Comparison of ENCODE assay signal across 14 cellular contexts in the genomic region with DNA sequence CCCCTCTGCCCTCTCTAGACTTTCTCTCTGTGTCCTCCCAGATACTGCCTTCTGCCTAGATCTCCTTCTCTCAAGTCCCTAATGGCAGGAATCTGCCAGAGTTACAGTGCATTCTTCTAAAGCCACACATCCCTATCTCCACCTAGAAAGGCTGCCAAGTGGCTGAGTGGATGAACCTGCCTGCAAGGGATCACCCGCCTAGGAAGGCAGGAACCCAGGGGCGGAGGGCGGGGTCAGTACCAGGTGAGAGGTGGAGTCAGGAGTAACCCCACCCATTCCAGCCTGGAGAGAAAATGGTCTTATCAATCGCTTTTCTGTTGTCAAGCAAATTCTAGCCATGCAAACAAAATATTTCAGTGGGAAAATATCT.
A peak's percentile ranks its signal among the peaks of the same experiment; 100 is the strongest.
DNase-seq lines count a peak whose midpoint lies in the region; ATAC-seq and TF ChIP-seq lines count a peak whose summit lies in the region.
"Had no signal": no experiment of that assay in that cellular context is flagged by ENCODE, and none has a peak within 500 bp of the region (broad histone marks: within the 10 kb centered on the region; RNA-seq: fewer than 3 reads in every experiment).

No MANE protein-coding gene starts in this region.

- H3K9me2 ChIP-seq in GM23248 (ENCODE audit: insufficient read depth): no peaks in the 10 kb centered on the region

- peaks cover 52% of the 10 kb centered on the region for H3K4me1 Mint-ChIP-seq in WTC11
- H3K4me1 Mint-ChIP-seq in natural killer cell: peaks cover 3 to 13% of the 10 kb centered on the region in 2 donors
- H3K4me1 Mint-ChIP-seq: CD14-positive monocyte had no signal

- H3K9ac ChIP-seq in GM23248: no peak overlapping the region

- WGBS in GM23248 (ENCODE audit: low coverage in 1 of 2, low lambda C conversion rate in 2 of 2, missing lambda C conversion rate in 2 of 2), 2 experiments: 96 to 98% methylated on average over 4 of the region's 4 CpGs

- no peaks in the 10 kb centered on the region for H3K9me3 ChIP-seq in GM23248 (ENCODE audit: low read depth)
- H3K9me3 ChIP-seq: ascending aorta, ovary, spleen had no signal

- no peaks in the 10 kb centered on the region for H3K27me3 Mint-ChIP-seq in WTC11 (ENCODE audit: low read depth)
- peaks cover 0 to 9% of the 10 kb centered on the region in 2 donors for H3K27me3 Mint-ChIP-seq in natural killer cell (ENCODE audit: low read depth in 2 of 2)

- peaks cover 82% of the 10 kb centered on the region for H3K4me1 ChIP-seq in GM23248 (ENCODE audit: insufficient read depth)

- in situ Hi-C loops in ACHN (cut with HindIII; ENCODE audit: low pct_ligation_motif_present, low pct_unique_long_range_greater_than_20kb, low sequenced_read_pairs): no loop called here
- in situ Hi-C loops in GM23248 (cut with MboI): loop anchor here (10.0 kb wide), 2 partner anchors 176 to 214 kb away; a partner anchor contains a TSS

- TF ChIP-seq CTCF in WTC11 (IDR thresholded peaks at IDR 0.05): no peak
- no peak for TF ChIP-seq CTCF in natural killer cell (IDR thresholded peaks at IDR 0.05)

- no peak overlapping the region for H3K4me3 ChIP-seq in GM23248
- H3K4me3 ChIP-seq: ascending aorta, ovary, spleen had no signal

- ATAC-seq in WTC11 (peak; percentile 70), GM21576 (IDR thresholded peaks at IDR 0.05; ENCODE audit: unreplicated experiment) (no peak), natural killer cell (no peak)

- H3K27ac Mint-ChIP-seq in WTC11 (peak overlapping the region; percentile 37; the same call in 1 of the 2 replicates), natural killer cell (no peak overlapping the region)

- no peak overlapping the region for H3K4me3 Mint-ChIP-seq in WTC11
- no peak overlapping the region for H3K4me3 Mint-ChIP-seq in natural killer cell
- H3K4me3 Mint-ChIP-seq: CD14-positive monocyte had no signal

- no peaks in the 10 kb centered on the region for H3K9me3 Mint-ChIP-seq in WTC11
- H3K9me3 Mint-ChIP-seq in natural killer cell: no peaks in the 10 kb centered on the region
- H3K9me3 Mint-ChIP-seq: CD14-positive monocyte had no signal

- CTCF ChIA-PET in WTC11 (lab: Charles Lee): interaction anchor here (1.7 to 5.4 kb wide), 2 partner anchors 9 to 53 kb away, joined by 5 to 34 read pairs; no protein-coding TSS in a partner anchor

- H2AFZ ChIP-seq in GM23248: no peak overlapping the region

- peaks cover 6% of the 10 kb centered on the region; the same call in 1 of the 2 replicates for H3K36me3 ChIP-seq in GM23248 (ENCODE audit: low read depth)
- H3K36me3 ChIP-seq: ascending aorta, ovary, spleen had no signal

- peak overlapping the region; percentile 88; the same call in 1 of the 2 replicates for H3K27ac ChIP-seq in GM23248
- H3K27ac ChIP-seq: ovary, spleen had no signal

- intact Hi-C loops in natural killer cell (cut with micrococcal nuclease): no loop called here

- peaks cover 95% of the 10 kb centered on the region for H3F3A ChIP-seq in GM23248 (ENCODE audit: insufficient read depth)

- H4K20me1 ChIP-seq in GM23248 (ENCODE audit: insufficient read depth): no peaks in the 10 kb centered on the region

- DNase-seq in ACHN: peak; percentile 35
- DNase-seq in GM23248: peak; percentile 39
- peak; percentile 56 for DNase-seq in WTC11 (ENCODE audit: low spot score)
- peak; percentile 39 for DNase-seq in kidney tubule cell (ENCODE audit: low spot score)
- DNase-seq in inferior parietal cortex (ENCODE audit: extremely low spot score): no peak
- no peak for DNase-seq in NCI-H446 treated with DMSO at 0.1 percent for 48 hours (lab: John Stamatoyannopoulos, UW)
- DNase-seq in natural killer cell: no peak
- DNase-seq: activated effector memory CD4-positive, alpha-beta T cell treated with Interleukin-2 at 50 U/mL for 16 hours; NCI-H2081; ovary; spleen had no signal

- H3K27me3 ChIP-seq in GM23248 (replicated peaks; ENCODE audit: insufficient read depth): no peaks in the 10 kb centered on the region
- H3K27me3 ChIP-seq: ascending aorta, ovary, spleen had no signal

- H3K79me2 ChIP-seq in GM23248 (ENCODE audit: insufficient read depth): peaks cover 97% of the 10 kb centered on the region

- H3K4me2 ChIP-seq in GM23248 (ENCODE audit: unreplicated experiment): no peak overlapping the region

- POLR2A ChIA-PET in WTC11 (lab: Charles Lee): no interaction called here

- H3K36me3 Mint-ChIP-seq in WTC11 (no peaks in the 10 kb centered on the region), natural killer cell (no peaks in the 10 kb centered on the region)
- H3K36me3 Mint-ChIP-seq: CD14-positive monocyte had no signal

TF ChIP-seq in WTC11, 78 proteins besides CTCF, POLR2A, EP300 and RAD21 (continues in another document):
- TF ChIP-seq, protein P1, sequence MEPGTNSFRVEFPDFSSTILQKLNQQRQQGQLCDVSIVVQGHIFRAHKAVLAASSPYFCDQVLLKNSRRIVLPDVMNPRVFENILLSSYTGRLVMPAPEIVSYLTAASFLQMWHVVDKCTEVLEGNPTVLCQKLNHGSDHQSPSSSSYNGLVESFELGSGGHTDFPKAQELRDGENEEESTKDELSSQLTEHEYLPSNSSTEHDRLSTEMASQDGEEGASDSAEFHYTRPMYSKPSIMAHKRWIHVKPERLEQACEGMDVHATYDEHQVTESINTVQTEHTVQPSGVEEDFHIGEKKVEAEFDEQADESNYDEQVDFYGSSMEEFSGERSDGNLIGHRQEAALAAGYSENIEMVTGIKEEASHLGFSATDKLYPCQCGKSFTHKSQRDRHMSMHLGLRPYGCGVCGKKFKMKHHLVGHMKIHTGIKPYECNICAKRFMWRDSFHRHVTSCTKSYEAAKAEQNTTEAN (CRISPR knock-in tag; IDR thresholded peaks at IDR 0.05): no peak
- TF ChIP-seq GABPB1 (CRISPR knock-in tag; IDR thresholded peaks at IDR 0.05): no peak
- TF ChIP-seq, protein P2, sequence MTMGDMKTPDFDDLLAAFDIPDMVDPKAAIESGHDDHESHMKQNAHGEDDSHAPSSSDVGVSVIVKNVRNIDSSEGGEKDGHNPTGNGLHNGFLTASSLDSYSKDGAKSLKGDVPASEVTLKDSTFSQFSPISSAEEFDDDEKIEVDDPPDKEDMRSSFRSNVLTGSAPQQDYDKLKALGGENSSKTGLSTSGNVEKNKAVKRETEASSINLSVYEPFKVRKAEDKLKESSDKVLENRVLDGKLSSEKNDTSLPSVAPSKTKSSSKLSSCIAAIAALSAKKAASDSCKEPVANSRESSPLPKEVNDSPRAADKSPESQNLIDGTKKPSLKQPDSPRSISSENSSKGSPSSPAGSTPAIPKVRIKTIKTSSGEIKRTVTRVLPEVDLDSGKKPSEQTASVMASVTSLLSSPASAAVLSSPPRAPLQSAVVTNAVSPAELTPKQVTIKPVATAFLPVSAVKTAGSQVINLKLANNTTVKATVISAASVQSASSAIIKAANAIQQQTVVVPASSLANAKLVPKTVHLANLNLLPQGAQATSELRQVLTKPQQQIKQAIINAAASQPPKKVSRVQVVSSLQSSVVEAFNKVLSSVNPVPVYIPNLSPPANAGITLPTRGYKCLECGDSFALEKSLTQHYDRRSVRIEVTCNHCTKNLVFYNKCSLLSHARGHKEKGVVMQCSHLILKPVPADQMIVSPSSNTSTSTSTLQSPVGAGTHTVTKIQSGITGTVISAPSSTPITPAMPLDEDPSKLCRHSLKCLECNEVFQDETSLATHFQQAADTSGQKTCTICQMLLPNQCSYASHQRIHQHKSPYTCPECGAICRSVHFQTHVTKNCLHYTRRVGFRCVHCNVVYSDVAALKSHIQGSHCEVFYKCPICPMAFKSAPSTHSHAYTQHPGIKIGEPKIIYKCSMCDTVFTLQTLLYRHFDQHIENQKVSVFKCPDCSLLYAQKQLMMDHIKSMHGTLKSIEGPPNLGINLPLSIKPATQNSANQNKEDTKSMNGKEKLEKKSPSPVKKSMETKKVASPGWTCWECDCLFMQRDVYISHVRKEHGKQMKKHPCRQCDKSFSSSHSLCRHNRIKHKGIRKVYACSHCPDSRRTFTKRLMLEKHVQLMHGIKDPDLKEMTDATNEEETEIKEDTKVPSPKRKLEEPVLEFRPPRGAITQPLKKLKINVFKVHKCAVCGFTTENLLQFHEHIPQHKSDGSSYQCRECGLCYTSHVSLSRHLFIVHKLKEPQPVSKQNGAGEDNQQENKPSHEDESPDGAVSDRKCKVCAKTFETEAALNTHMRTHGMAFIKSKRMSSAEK (CRISPR knock-in tag; IDR thresholded peaks at IDR 0.05; ENCODE audit: borderline replicate concordance): no peak
- TF ChIP-seq, protein P3, sequence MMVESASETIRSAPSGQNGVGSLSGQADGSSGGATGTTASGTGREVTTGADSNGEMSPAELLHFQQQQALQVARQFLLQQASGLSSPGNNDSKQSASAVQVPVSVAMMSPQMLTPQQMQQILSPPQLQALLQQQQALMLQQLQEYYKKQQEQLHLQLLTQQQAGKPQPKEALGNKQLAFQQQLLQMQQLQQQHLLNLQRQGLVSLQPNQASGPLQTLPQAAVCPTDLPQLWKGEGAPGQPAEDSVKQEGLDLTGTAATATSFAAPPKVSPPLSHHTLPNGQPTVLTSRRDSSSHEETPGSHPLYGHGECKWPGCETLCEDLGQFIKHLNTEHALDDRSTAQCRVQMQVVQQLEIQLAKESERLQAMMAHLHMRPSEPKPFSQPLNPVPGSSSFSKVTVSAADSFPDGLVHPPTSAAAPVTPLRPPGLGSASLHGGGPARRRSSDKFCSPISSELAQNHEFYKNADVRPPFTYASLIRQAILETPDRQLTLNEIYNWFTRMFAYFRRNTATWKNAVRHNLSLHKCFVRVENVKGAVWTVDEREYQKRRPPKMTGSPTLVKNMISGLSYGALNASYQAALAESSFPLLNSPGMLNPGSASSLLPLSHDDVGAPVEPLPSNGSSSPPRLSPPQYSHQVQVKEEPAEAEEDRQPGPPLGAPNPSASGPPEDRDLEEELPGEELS (CRISPR knock-in tag; IDR thresholded peaks at IDR 0.05): no peak
- TF ChIP-seq SOX15 (CRISPR knock-in tag; IDR thresholded peaks at IDR 0.05): no peak
- TF ChIP-seq MXD4 (CRISPR knock-in tag; IDR thresholded peaks at IDR 0.05; ENCODE audit: borderline replicate concordance): no peak

Comparison
In these comparisons a context has a peak if more than half of its experiments do, and no peak if none do; other contexts are left out.
1. DNase-seq: peak in ACHN (single experiment), GM23248 (single experiment), WTC11 (single experiment) and kidney tubule cell (single experiment); none in inferior parietal cortex (single experiment), NCI-H446 treated with DMSO at 0.1 percent for 48 hours (single experiment) and natural killer cell (single experiment).